In the genomic region with DNA sequence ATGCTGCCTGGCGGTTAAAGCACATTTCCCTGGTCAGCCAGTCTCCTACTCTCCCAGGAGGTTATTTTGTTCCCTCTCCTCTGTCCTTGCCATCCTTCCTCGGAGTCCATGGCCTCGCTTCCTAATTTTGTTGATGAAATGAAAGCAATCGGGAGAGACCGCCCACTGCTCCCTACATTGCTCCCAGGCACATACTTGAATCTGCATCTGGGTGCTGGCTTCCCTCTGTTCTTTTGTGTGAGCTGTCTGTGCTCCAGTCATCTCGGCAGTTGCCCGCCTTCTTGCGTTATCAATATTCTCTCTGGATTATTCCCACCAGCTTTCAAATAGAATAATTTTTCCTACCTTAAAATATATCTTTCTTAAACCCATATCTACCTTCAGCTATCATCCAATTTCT, we compare ENCODE assay signal across 1 cellular context.
TF ChIP-seq lines count a peak whose summit lies in the region.

No MANE protein-coding gene starts in this region.

TF ChIP-seq in GM23338, 12 proteins besides CTCF, POLR2A, EP300 and RAD21 (continued from another document):
- TF ChIP-seq STAT1 (IDR thresholded peaks at IDR 0.05; ENCODE audit: unreplicated experiment) = no peak
- TF ChIP-seq NANOG (IDR thresholded peaks at IDR 0.05; ENCODE audit: borderline replicate concordance) = no peak
TF ChIP-seq in GM23338: peak in this region for 0.
